In genomic region chr6:169093121-169093723, GRCh38 we compare ENCODE assay signal across 31 cellular contexts.
"Had no signal": no experiment of that assay in that cellular context is flagged by ENCODE, and none has a peak within 500 bp of the region (broad histone marks: within the 10 kb centered on the region; RNA-seq: fewer than 3 reads in every experiment).

No MANE protein-coding gene starts in this region.

- H3K27me3 Mint-ChIP-seq: activated CD4-positive, alpha-beta memory T cell treated with anti-CD3 and anti-CD28 coated beads, Interleukin-2, amount 10 ng/mL, durations not matched to agents 7 days and 5 days; activated CD4-positive, alpha-beta T cell treated with anti-CD3 and anti-CD28 coated beads, Interleukin-2, amount 10 ng/mL, durations not matched to agents 7 days and 5 days; dendritic cell treated with granulocyte-macrophage colony-stimulating factor and Interleukin-4, amounts not matched to agents 40 ng/mL and 50 ng/mL, for 4 days had no signal

- H3K36me3 ChIP-seq: brain microvascular endothelial cell, esophagus squamous epithelium, gastrocnemius medialis, left ventricle myocardium inferior, neutrophil, pancreas, prostate gland, suprapubic skin, tibial artery had no signal

- H3K4me3 ChIP-seq: esophagus squamous epithelium, gastrocnemius medialis, hepatocyte, left ventricle myocardium inferior, pancreas, prostate gland, suprapubic skin, tibial artery had no signal

- FAIRE-seq: astrocyte, pancreas had no signal

- H3K27me3 ChIP-seq: brain microvascular endothelial cell, esophagus squamous epithelium, gastrocnemius medialis, hepatocyte, neutrophil, pancreas, suprapubic skin, tibial artery had no signal

- H3K4me2 ChIP-seq: hepatocyte had no signal

- H3K9me3 ChIP-seq: neutrophil, pancreas, prostate gland had no signal

- H2AFZ ChIP-seq: hepatocyte had no signal

- H3K79me2 ChIP-seq: hepatocyte had no signal

- H3K4me1 ChIP-seq: esophagus squamous epithelium, gastrocnemius medialis, left ventricle myocardium inferior, pancreas, prostate gland, tibial artery had no signal

- H3K4me1 Mint-ChIP-seq: activated CD4-positive, alpha-beta memory T cell treated with anti-CD3 and anti-CD28 coated beads, Interleukin-2, amount 10 ng/mL, durations not matched to agents 7 days and 5 days; activated CD4-positive, alpha-beta T cell treated with anti-CD3 and anti-CD28 coated beads, Interleukin-2, amount 10 ng/mL, durations not matched to agents 7 days and 5 days; endodermal cell had no signal

- H3K4me3 Mint-ChIP-seq: activated CD4-positive, alpha-beta memory T cell treated with anti-CD3 and anti-CD28 coated beads, Interleukin-2, amount 10 ng/mL, durations not matched to agents 7 days and 5 days; activated CD4-positive, alpha-beta T cell treated with anti-CD3 and anti-CD28 coated beads, Interleukin-2, amount 10 ng/mL, durations not matched to agents 7 days and 5 days; activated T-cell treated with anti-CD3 and anti-CD28 coated beads, Interleukin-2, amount 50 U/mL, for 24 hours; dendritic cell treated with granulocyte-macrophage colony-stimulating factor and Interleukin-4, amounts not matched to agents 40 ng/mL and 50 ng/mL, for 4 days; endodermal cell; nephron progenitor cell; T-helper 1 cell treated with Interleukin-12 subunit alpha and Interleukin-12 subunit beta and Interleukin-4 antibody, amounts not matched to agents 30 μg/mL and 1 μg/mL, for 36 hours; WTC11 had no signal

- H3K27ac ChIP-seq: brain microvascular endothelial cell, esophagus squamous epithelium, gastrocnemius medialis, hepatocyte, left ventricle myocardium inferior, neutrophil, pancreas, prostate gland, suprapubic skin, tibial artery had no signal

- H3K27ac Mint-ChIP-seq: activated CD4-positive, alpha-beta memory T cell treated with anti-CD3 and anti-CD28 coated beads, Interleukin-2, amount 10 ng/mL, durations not matched to agents 7 days and 5 days; activated CD4-positive, alpha-beta T cell treated with anti-CD3 and anti-CD28 coated beads, Interleukin-2, amount 10 ng/mL, durations not matched to agents 7 days and 5 days; activated T-cell treated with anti-CD3 and anti-CD28 coated beads, Interleukin-2, amount 50 U/mL, for 24 hours; dendritic cell treated with granulocyte-macrophage colony-stimulating factor and Interleukin-4, amounts not matched to agents 40 ng/mL and 50 ng/mL, for 4 days; endodermal cell; nephron progenitor cell; T-helper 1 cell treated with Interleukin-12 subunit alpha and Interleukin-12 subunit beta and Interleukin-4 antibody, amounts not matched to agents 30 μg/mL and 1 μg/mL, for 36 hours; WTC11 had no signal

- ATAC-seq: gastrocnemius medialis, pancreas, WTC11 had no signal

- DNase-seq: activated CD4-positive, alpha-beta memory T cell treated with anti-CD3 and anti-CD28 coated beads, Interleukin-2, amount 10 ng/mL, durations not matched to agents 7 days and 5 days; activated CD4-positive, alpha-beta T cell treated with anti-CD3 and anti-CD28 coated beads for 1 hour; activated CD4-positive, alpha-beta T cell treated with anti-CD3 and anti-CD28 coated beads, Interleukin-2, amount 10 ng/mL, durations not matched to agents 7 days and 5 days; activated CD8-positive, alpha-beta memory T cell treated with anti-CD3 and anti-CD28 coated beads, Interleukin-2, amount 50 U/mL, for 48 hours; activated gamma-delta T cell treated with Interleukin-2 at 50 U/mL for 16 hours; activated naive CD4-positive, alpha-beta T cell treated with anti-CD3 and anti-CD28 coated beads, Interleukin-2, amount 50 U/mL, for 16 hours; activated T-cell treated with anti-CD3 and anti-CD28 coated beads, Interleukin-2, amount 50 U/mL, for 24 hours; amniotic stem cell; brain microvascular endothelial cell; central memory CD4-positive, alpha-beta T cell; endodermal cell; esophagus squamous epithelium; gastrocnemius medialis; glutamatergic neuron; islet precursor cell; left ventricle myocardium inferior; nephron progenitor cell; pancreas; retina; stimulated activated naive CD4-positive, alpha-beta T cell; SW 1271; T1000; tibial artery had no signal
